Comparison of ENCODE assay signal across 8 cellular contexts in the genomic region with DNA sequence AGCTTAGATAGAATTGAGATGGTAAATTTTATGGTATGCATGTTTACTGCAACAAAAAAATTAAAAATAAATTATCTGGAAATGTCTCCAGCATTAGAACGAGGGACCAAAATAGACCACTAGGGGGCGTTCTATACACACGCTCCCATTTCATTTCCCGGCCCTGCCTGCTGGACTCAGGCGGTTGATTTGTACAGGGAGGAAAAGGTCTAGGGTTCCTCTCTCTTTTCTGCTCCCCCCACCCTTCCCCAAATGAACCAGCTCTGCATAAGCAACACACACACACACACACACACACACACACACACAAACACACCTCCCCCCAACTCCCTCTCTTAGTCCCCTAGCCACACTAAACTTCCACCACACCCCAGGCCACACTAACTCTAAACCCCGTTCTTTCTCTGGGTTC. TPM values are rescaled to one million over a fixed set of nuclear protein-coding genes. Genes with fewer than 3 reads are reported as not detected.
DNase-seq lines count a peak whose midpoint lies in the region; ATAC-seq lines count a peak whose summit lies in the region.

No MANE protein-coding gene starts in this region.

- WGBS in trophoblast cell (ENCODE audit: extremely low coverage, insufficient coverage, insufficient read length): no CpG with 5 or more reads among the region's 6 CpGs

- H2BK12ac ChIP-seq in trophoblast cell (ENCODE audit: low read length): no peak overlapping the region

- no peak overlapping the region for H4K12ac ChIP-seq in trophoblast cell (ENCODE audit: low read depth, low read length)

- DNase-seq in ELF-1 (ENCODE audit: low read depth, low spot score) (peak; percentile 38), M059J (ENCODE audit: low read depth) (peak; percentile 58), SHP77 (lab: John Stamatoyannopoulos, UW) (peak; percentile 50 to 70), foreskin melanocyte (peak; percentile 38), trophoblast cell (peak; percentile 40 to 83)
- DNase-seq in activated T-helper 9 cell treated with anti-CD3 and anti-CD28 coated beads, Interleukin-2, amount 50 U/mL, for 16 hours (ENCODE audit: low read depth): peak; percentile 28

- no peak overlapping the region for H2BK5ac ChIP-seq in trophoblast cell (ENCODE audit: low read depth, low read length, poor library complexity)

- no peak overlapping the region for H3K27ac ChIP-seq in trophoblast cell (ENCODE audit: low read depth, low read length)

- ATAC-seq in GM21723 (IDR thresholded peaks at IDR 0.05; ENCODE audit: unreplicated experiment) (no peak), GM18519 (IDR thresholded peaks at IDR 0.05; ENCODE audit: low FRiP score, unreplicated experiment) (no peak)

- H3K27me3 ChIP-seq in trophoblast cell (ENCODE audit: insufficient read depth, low read length): no peaks in the 10 kb centered on the region

- no peaks in the 10 kb centered on the region for H3K36me3 ChIP-seq in trophoblast cell (ENCODE audit: control insufficient read depth in 1 of 2, insufficient read depth in 2 of 2, low read length in 2 of 2)

- no peaks in the 10 kb centered on the region for H3K79me2 ChIP-seq in trophoblast cell (ENCODE audit: control insufficient read depth, insufficient read depth, low read length, poor library complexity)

- H2AFZ ChIP-seq in trophoblast cell (ENCODE audit: insufficient read depth, low read length, poor library complexity): no peak overlapping the region

- H3K14ac ChIP-seq in trophoblast cell (ENCODE audit: low read length): no peak overlapping the region

- H3K18ac ChIP-seq in trophoblast cell (ENCODE audit: low read length): no peak overlapping the region

- H3K4me3 ChIP-seq in trophoblast cell (ENCODE audit: low read depth, low read length): no peak overlapping the region

- no peak overlapping the region for H3K9ac ChIP-seq in trophoblast cell (ENCODE audit: low read length)

- H3K4ac ChIP-seq in trophoblast cell (ENCODE audit: low read depth, low read length): no peak overlapping the region

- H3K79me1 ChIP-seq in trophoblast cell (ENCODE audit: low read length): no peaks in the 10 kb centered on the region

- no peaks in the 10 kb centered on the region for H3K9me3 ChIP-seq in trophoblast cell (ENCODE audit: insufficient read depth, low read depth, low read length)

- no peak overlapping the region for H3K23ac ChIP-seq in trophoblast cell (ENCODE audit: low read length)

- no peak overlapping the region for H4K91ac ChIP-seq in trophoblast cell (ENCODE audit: low read depth, low read length)

- H2BK120ac ChIP-seq in trophoblast cell (ENCODE audit: insufficient read depth, low read length, poor library complexity): no peak overlapping the region

- H3K4me1 ChIP-seq in trophoblast cell (ENCODE audit: control insufficient read depth in 1 of 2, insufficient read depth in 2 of 2, low read length in 2 of 2): no peaks in the 10 kb centered on the region

- no peak overlapping the region for H4K8ac ChIP-seq in trophoblast cell (ENCODE audit: low read depth, low read length)

- no peak overlapping the region for H3K4me2 ChIP-seq in trophoblast cell (ENCODE audit: low read length)

- no peak overlapping the region for H2AK5ac ChIP-seq in trophoblast cell (ENCODE audit: low read length)

RNA-seq across cellular contexts. Expression of a gene that starts 7.8 kb away (rescaled TPM):
- total RNA-seq in M059J (2014; rRNA removed; shearing (Covaris generic)): not detected in 2 replicates
- 0.05 and 0.07 TPM in 2 replicates for polyA plus RNA-seq in trophoblast cell (2013)
